In genomic region chr10:30062582-30062981, GRCh38 we compare ENCODE assay signal across 21 cellular contexts. TPM values are rescaled to one million over a fixed set of nuclear protein-coding genes. Genes with fewer than 3 reads are reported as not detected.
"Had no signal": no experiment of that assay in that cellular context is flagged by ENCODE, and none has a peak within 500 bp of the region (broad histone marks: within the 10 kb centered on the region; RNA-seq: fewer than 3 reads in every experiment).

No MANE protein-coding gene starts in this region.

- DNase-seq: activated CD4-positive, alpha-beta T cell treated with anti-CD3 and anti-CD28 coated beads, Interleukin-2, amount 10 ng/mL, durations not matched to agents 24 days and 14 days; activated CD4-positive, CD25-positive, alpha-beta regulatory T cell; activated CD8-positive, alpha-beta memory T cell treated with anti-CD3 and anti-CD28 coated beads, Interleukin-2, amount 50 U/mL, for 4 hours; activated CD8-positive, alpha-beta T cell treated with anti-CD3 and anti-CD28 coated beads, Interleukin-2, amount 10 ng/mL, durations not matched to agents 7 days and 5 days; activated effector memory CD4-positive, alpha-beta T cell treated with anti-CD3 and anti-CD28 coated beads, Interleukin-2, amount 50 U/mL, for 16 hours; activated T-cell treated with anti-CD3 and anti-CD28 coated beads, Interleukin-2, amount 50 U/mL, for 48 hours; body of pancreas; effector memory CD8-positive, alpha-beta T cell; heart right ventricle; left colon; naive thymus-derived CD4-positive, alpha-beta T cell; posterior cingulate gyrus; retina; stimulated activated CD4-positive, alpha-beta T cell treated with anti-CD3 and anti-CD28 coated beads, Interleukin-15, amount 100 ng/mL, for 24 hours; stimulated activated CD4-positive, alpha-beta T cell treated with anti-CD3 and anti-CD28 coated beads, Interleukin-4, amount 100 ng/mL, for 1 hour; stimulated activated naive B cell treated with anti-CD40 and anti-IgM and Interleukin-4, amounts not matched to agents 10 μg/mL and 1 μg/mL and 100 μg/mL, for 72 hours had no signal

- H3K4me3 ChIP-seq: body of pancreas, gastroesophageal sphincter, heart right ventricle, tibial nerve had no signal

- H3K27ac ChIP-seq: epithelial cell of prostate, gastroesophageal sphincter, neutrophil, tibial nerve had no signal

- H3K27ac Mint-ChIP-seq: activated CD4-positive, alpha-beta T cell treated with anti-CD3 and anti-CD28 coated beads, Interleukin-2, amount 10 ng/mL, durations not matched to agents 24 days and 14 days; activated CD8-positive, alpha-beta T cell treated with anti-CD3 and anti-CD28 coated beads, Interleukin-2, amount 10 ng/mL, durations not matched to agents 7 days and 5 days; activated naive CD4-positive, alpha-beta T cell treated with anti-CD3 and anti-CD28 coated beads, Interleukin-2, amount 50 U/mL, for 72 hours; effector memory CD8-positive, alpha-beta T cell; naive thymus-derived CD4-positive, alpha-beta T cell; stimulated activated naive B cell treated with anti-CD40 and anti-IgM and Interleukin-4, amounts not matched to agents 10 μg/mL and 1 μg/mL and 100 μg/mL, for 72 hours had no signal

- H3K36me3 ChIP-seq: gastroesophageal sphincter, heart right ventricle, neutrophil, tibial nerve had no signal

- H3K9me3 ChIP-seq: body of pancreas, gastroesophageal sphincter, heart right ventricle, neutrophil, tibial nerve had no signal

- H3K9me3 Mint-ChIP-seq: activated CD4-positive, alpha-beta T cell treated with anti-CD3 and anti-CD28 coated beads, Interleukin-2, amount 10 ng/mL, durations not matched to agents 24 days and 14 days; activated naive CD4-positive, alpha-beta T cell treated with anti-CD3 and anti-CD28 coated beads, Interleukin-2, amount 50 U/mL, for 72 hours; effector memory CD8-positive, alpha-beta T cell; stimulated activated naive B cell treated with anti-CD40 and anti-IgM and Interleukin-4, amounts not matched to agents 10 μg/mL and 1 μg/mL and 100 μg/mL, for 72 hours had no signal

- ATAC-seq: activated CD8-positive, alpha-beta T cell treated with anti-CD3 and anti-CD28 coated beads, Interleukin-2, amount 10 ng/mL, durations not matched to agents 7 days and 5 days; activated naive CD4-positive, alpha-beta T cell treated with anti-CD3 and anti-CD28 coated beads, Interleukin-2, amount 50 U/mL, for 72 hours; body of pancreas; effector memory CD8-positive, alpha-beta T cell; gastroesophageal sphincter; left colon; naive thymus-derived CD4-positive, alpha-beta T cell; stimulated activated naive B cell treated with anti-CD40 and anti-IgM and Interleukin-4, amounts not matched to agents 10 μg/mL and 1 μg/mL and 100 μg/mL, for 72 hours had no signal

- H3K27me3 ChIP-seq: body of pancreas, gastroesophageal sphincter had no signal

- H3K4me3 Mint-ChIP-seq: activated CD4-positive, alpha-beta T cell treated with anti-CD3 and anti-CD28 coated beads, Interleukin-2, amount 10 ng/mL, durations not matched to agents 24 days and 14 days; activated CD8-positive, alpha-beta T cell treated with anti-CD3 and anti-CD28 coated beads, Interleukin-2, amount 10 ng/mL, durations not matched to agents 7 days and 5 days; effector memory CD8-positive, alpha-beta T cell; naive thymus-derived CD4-positive, alpha-beta T cell; stimulated activated naive B cell treated with anti-CD40 and anti-IgM and Interleukin-4, amounts not matched to agents 10 μg/mL and 1 μg/mL and 100 μg/mL, for 72 hours had no signal

RNA-seq across cellular contexts. Expression of gene JCAD, which starts 3.2 kb away (rescaled TPM):
- polyA plus RNA-seq: naive thymus-derived CD4-positive, alpha-beta T cell had no signal
